ENCODE assay signal across 12 cellular contexts in the genomic region with DNA sequence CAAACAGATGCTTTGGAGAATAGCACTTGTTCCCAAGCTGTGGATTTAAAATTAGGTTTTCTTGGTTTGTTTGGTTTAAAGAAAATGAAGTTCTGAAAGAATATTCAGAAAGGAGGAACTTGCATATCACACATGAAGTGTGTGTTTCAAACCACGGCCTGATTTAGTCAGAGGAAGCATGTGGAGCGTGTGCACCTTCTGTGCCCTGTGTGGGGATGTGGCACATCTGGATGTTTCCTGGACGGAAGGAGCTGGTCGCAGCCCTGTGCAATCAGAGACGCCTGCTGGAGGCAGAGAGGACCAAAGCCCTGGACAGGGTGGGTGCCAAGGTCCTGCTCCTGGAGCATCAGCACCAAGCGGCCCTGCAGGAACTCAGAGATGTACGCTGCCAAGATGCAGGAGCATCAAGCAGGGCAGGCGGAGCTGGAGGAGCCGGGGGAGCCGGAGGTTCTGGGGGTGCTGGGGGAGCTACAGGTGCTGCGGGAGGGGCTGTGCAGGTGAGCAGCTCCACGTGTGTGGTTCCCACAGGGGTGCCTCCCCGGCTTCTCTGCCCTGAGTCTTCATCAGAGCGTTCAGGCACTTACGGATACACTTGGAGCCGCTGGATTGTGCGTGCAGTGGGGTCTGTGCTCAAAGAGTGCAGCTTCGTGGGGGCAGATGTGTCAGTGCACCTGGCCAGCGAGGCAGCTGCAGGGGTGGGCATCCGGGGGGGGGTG. TPM values are rescaled to one million over a fixed set of nuclear protein-coding genes. Genes with fewer than 3 reads are reported as not detected.
DNase-seq lines count a peak whose midpoint lies in the region; ATAC-seq and TF ChIP-seq lines count a peak whose summit lies in the region.
"Had no signal": no experiment of that assay in that cellular context is flagged by ENCODE, and none has a peak within 500 bp of the region (broad histone marks: within the 10 kb centered on the region; RNA-seq: fewer than 3 reads in every experiment).

No MANE protein-coding gene starts in this region.

- no peak overlapping the region for H2BK12ac ChIP-seq in mesenchymal stem cell (ENCODE audit: low read length in 2 of 2)

- CTCF ChIA-PET in WTC11 (lab: Charles Lee), result interaction anchor here (1.3 kb wide), 1 partner anchor 11 kb away, joined by 5 read pairs; no protein-coding TSS in a partner anchor

- TF ChIP-seq CTCF in GM12865 (IDR thresholded peaks at IDR 0.05; ENCODE audit: insufficient read depth, low read depth, low read length, missing control alignments), result no peak
- TF ChIP-seq CTCF in WTC11 (IDR thresholded peaks at IDR 0.05), result no peak
- no peak for TF ChIP-seq CTCF in nephron progenitor cell (IDR thresholded peaks at IDR 0.05)
- no peak for TF ChIP-seq CTCF in endothelial cell (IDR thresholded peaks at IDR 0.05; ENCODE audit: unreplicated experiment)

- H3K18ac ChIP-seq in mesenchymal stem cell (ENCODE audit: low read depth in 1 of 2, low read length in 2 of 2), result no peak overlapping the region

- peaks cover 7% of the 10 kb centered on the region for H3K4me1 ChIP-seq in mesenchymal stem cell (ENCODE audit: control insufficient read depth, insufficient read depth, low read depth, low read length)
- H3K4me1 ChIP-seq: tibial artery had no signal

- no peak overlapping the region for H2BK5ac ChIP-seq in mesenchymal stem cell (ENCODE audit: low read depth, low read length, poor library complexity, severe bottlenecking)

- no peak overlapping the region for H3K4me2 ChIP-seq in mesenchymal stem cell (ENCODE audit: low read length, poor library complexity, severe bottlenecking)

- H3K27me3 ChIP-seq in mesenchymal stem cell (ENCODE audit: control insufficient read depth in 1 of 2, insufficient read depth in 1 of 2, low read length in 2 of 2), result no peaks in the 10 kb centered on the region
- H3K27me3 ChIP-seq: tibial artery had no signal

- no peak overlapping the region for H2BK15ac ChIP-seq in mesenchymal stem cell (ENCODE audit: low read depth, poor library complexity, severe bottlenecking)

- no peaks in the 10 kb centered on the region for H3K27me3 Mint-ChIP-seq in IgD-negative memory B cell
- H3K27me3 Mint-ChIP-seq in WTC11 (ENCODE audit: low read depth), result no peaks in the 10 kb centered on the region
- no peaks in the 10 kb centered on the region for H3K27me3 Mint-ChIP-seq in nephron progenitor cell (ENCODE audit: low read depth, poor library complexity)
- H3K27me3 Mint-ChIP-seq in endothelial cell (ENCODE audit: unreplicated experiment), result peaks cover 10% of the 10 kb centered on the region
- H3K27me3 Mint-ChIP-seq: natural killer cell treated with Interleukin-12 subunit alpha and Interleukin-12 subunit beta and Interleukin-15 and Interleukin-18, amount 100 ng/mL, for 72 hours had no signal

- no peak overlapping the region for H3K4ac ChIP-seq in mesenchymal stem cell (ENCODE audit: low read depth in 1 of 2, low read length in 2 of 2)

- H3K9me3 Mint-ChIP-seq in IgD-negative memory B cell (no peaks in the 10 kb centered on the region), WTC11 (peaks cover 5% of the 10 kb centered on the region), nephron progenitor cell (no peaks in the 10 kb centered on the region), endothelial cell (ENCODE audit: unreplicated experiment) (no peaks in the 10 kb centered on the region)
- H3K9me3 Mint-ChIP-seq: natural killer cell treated with Interleukin-12 subunit alpha and Interleukin-12 subunit beta and Interleukin-15 and Interleukin-18, amount 100 ng/mL, for 72 hours had no signal

- no peak overlapping the region for H3K23ac ChIP-seq in mesenchymal stem cell (ENCODE audit: low read length in 2 of 2)

- 94% methylated on average over 20 of the region's 20 CpGs for WGBS in mesenchymal stem cell

- POLR2A ChIA-PET in WTC11 (lab: Charles Lee), result no interaction called here

- no peak overlapping the region for H3K14ac ChIP-seq in mesenchymal stem cell (ENCODE audit: low read length in 2 of 2)

- H3K4me3 Mint-ChIP-seq in IgD-negative memory B cell (peak overlapping the region in 3 of 4 donors; percentile 51 to 81 (median 53)), WTC11 (no peak overlapping the region), nephron progenitor cell (no peak overlapping the region), endothelial cell (ENCODE audit: unreplicated experiment) (no peak overlapping the region)

- no peak overlapping the region for H3K9ac ChIP-seq in mesenchymal stem cell (ENCODE audit: low read length)

- H3K36me3 ChIP-seq in mesenchymal stem cell (ENCODE audit: control insufficient read depth in 1 of 2, insufficient read depth in 2 of 2, low read depth in 1 of 2, low read length in 2 of 2), result peaks cover 47 to 53% of the 10 kb centered on the region in 2 experiments

- no peak overlapping the region for H2AK5ac ChIP-seq in mesenchymal stem cell (ENCODE audit: low read length, severe bottlenecking)

- H4K91ac ChIP-seq in mesenchymal stem cell (ENCODE audit: low read length), result no peak overlapping the region

- H3K9me3 ChIP-seq in mesenchymal stem cell (ENCODE audit: control insufficient read depth, low read length), result no peaks in the 10 kb centered on the region
- H3K9me3 ChIP-seq: tibial artery had no signal

- no peak overlapping the region for H2BK120ac ChIP-seq in mesenchymal stem cell (ENCODE audit: low read depth, low read length)

- peak; percentile 53 for DNase-seq in GM12865 (ENCODE audit: low read depth)
- DNase-seq in WTC11 (ENCODE audit: low spot score), result no peak
- DNase-seq in nephron progenitor cell, result no peak
- DNase-seq in endothelial cell (ENCODE audit: low spot score), result no peak
- DNase-seq in mesenchymal stem cell, result no peak
- DNase-seq: anterior cingulate cortex; effector CD8-positive, alpha-beta T cell; NCI-H1930; tibial artery had no signal

- no peak overlapping the region for H4K8ac ChIP-seq in mesenchymal stem cell (ENCODE audit: low read length)

- H3K4me1 Mint-ChIP-seq in IgD-negative memory B cell (peaks cover 11 to 23% (median 19%) of the 10 kb centered on the region in 3 donors), WTC11 (no peaks in the 10 kb centered on the region), nephron progenitor cell (peaks cover 24% of the 10 kb centered on the region), endothelial cell (ENCODE audit: unreplicated experiment) (peaks cover 14% of the 10 kb centered on the region)

- H3K36me3 Mint-ChIP-seq in IgD-negative memory B cell (no peaks in the 10 kb centered on the region), WTC11 (peaks cover 51% of the 10 kb centered on the region), nephron progenitor cell (ENCODE audit: low read depth) (peaks cover 56% of the 10 kb centered on the region), endothelial cell (ENCODE audit: low read depth, unreplicated experiment) (peaks cover 39% of the 10 kb centered on the region)
- H3K36me3 Mint-ChIP-seq: natural killer cell treated with Interleukin-12 subunit alpha and Interleukin-12 subunit beta and Interleukin-15 and Interleukin-18, amount 100 ng/mL, for 72 hours had no signal

- H3K79me1 ChIP-seq in mesenchymal stem cell (replicated peaks; ENCODE audit: low read length, poor library complexity, severe bottlenecking), result peaks cover 37% of the 10 kb centered on the region

- no peak overlapping the region for H2AFZ ChIP-seq in mesenchymal stem cell (ENCODE audit: low read depth, low read length)

- peak overlapping the region in 2 of 3 donors; percentile 88 to 92 for H3K27ac Mint-ChIP-seq in IgD-negative memory B cell
- peak overlapping the region; percentile 61 for H3K27ac Mint-ChIP-seq in WTC11
- peak overlapping the region; percentile 54 for H3K27ac Mint-ChIP-seq in nephron progenitor cell
- no peak overlapping the region for H3K27ac Mint-ChIP-seq in endothelial cell (ENCODE audit: unreplicated experiment)

- H3K4me3 ChIP-seq in GM12865 (ENCODE audit: low read depth, low read length) (peak overlapping the region; percentile 20), mesenchymal stem cell (ENCODE audit: insufficient read depth in 1 of 2, low read depth in 1 of 2, low read length in 2 of 2) (no peak overlapping the region)
- H3K4me3 ChIP-seq: tibial artery had no signal

- no peak overlapping the region for H3K27ac ChIP-seq in mesenchymal stem cell (ENCODE audit: low read length, poor library complexity, severe bottlenecking)
- H3K27ac ChIP-seq: tibial artery had no signal

- ATAC-seq in WTC11 (no peak), GM21786 (IDR thresholded peaks at IDR 0.05; ENCODE audit: unreplicated experiment) (no peak)

TF ChIP-seq in WTC11, 78 proteins besides CTCF, POLR2A, EP300 and RAD21 (continues in another document):
- TF ChIP-seq, protein P1, sequence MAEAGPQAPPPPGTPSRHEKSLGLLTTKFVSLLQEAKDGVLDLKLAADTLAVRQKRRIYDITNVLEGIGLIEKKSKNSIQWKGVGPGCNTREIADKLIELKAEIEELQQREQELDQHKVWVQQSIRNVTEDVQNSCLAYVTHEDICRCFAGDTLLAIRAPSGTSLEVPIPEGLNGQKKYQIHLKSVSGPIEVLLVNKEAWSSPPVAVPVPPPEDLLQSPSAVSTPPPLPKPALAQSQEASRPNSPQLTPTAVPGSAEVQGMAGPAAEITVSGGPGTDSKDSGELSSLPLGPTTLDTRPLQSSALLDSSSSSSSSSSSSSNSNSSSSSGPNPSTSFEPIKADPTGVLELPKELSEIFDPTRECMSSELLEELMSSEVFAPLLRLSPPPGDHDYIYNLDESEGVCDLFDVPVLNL (CRISPR knock-in tag; IDR thresholded peaks at IDR 0.05; ENCODE audit: borderline replicate concordance, low read depth), result no peak
- TF ChIP-seq ETV6 (CRISPR knock-in tag; IDR thresholded peaks at IDR 0.05), result no peak
- no peak for TF ChIP-seq SMAD3 (CRISPR knock-in tag; IDR thresholded peaks at IDR 0.05; ENCODE audit: borderline replicate concordance)
- TF ChIP-seq, protein P2, sequence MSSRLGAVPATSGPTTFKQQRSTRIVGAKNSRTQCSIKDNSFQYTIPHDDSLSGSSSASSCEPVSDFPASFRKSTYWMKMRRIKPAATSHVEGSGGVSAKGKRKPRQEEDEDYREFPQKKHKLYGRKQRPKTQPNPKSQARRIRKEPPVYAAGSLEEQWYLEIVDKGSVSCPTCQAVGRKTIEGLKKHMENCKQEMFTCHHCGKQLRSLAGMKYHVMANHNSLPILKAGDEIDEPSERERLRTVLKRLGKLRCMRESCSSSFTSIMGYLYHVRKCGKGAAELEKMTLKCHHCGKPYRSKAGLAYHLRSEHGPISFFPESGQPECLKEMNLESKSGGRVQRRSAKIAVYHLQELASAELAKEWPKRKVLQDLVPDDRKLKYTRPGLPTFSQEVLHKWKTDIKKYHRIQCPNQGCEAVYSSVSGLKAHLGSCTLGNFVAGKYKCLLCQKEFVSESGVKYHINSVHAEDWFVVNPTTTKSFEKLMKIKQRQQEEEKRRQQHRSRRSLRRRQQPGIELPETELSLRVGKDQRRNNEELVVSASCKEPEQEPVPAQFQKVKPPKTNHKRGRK (CRISPR knock-in tag; IDR thresholded peaks at IDR 0.05; ENCODE audit: borderline replicate concordance), result no peak

RNA-seq across cellular contexts. Expression of a gene that starts 45.7 kb away (rescaled TPM):
- 22.4 TPM for polyA plus RNA-seq in IgD-negative memory B cell
- total RNA-seq in WTC11 (2021) (40.6 to 46.4 TPM (median 41.0 TPM) in 3 replicates), endothelial cell (ENCODE audit: unreplicated experiment) (36.0 TPM)
- 6.7 TPM for polyA plus RNA-seq in mesenchymal stem cell (2013, experiment 1 of 2)
- 5.3 TPM for polyA plus RNA-seq in mesenchymal stem cell (2013, experiment 2 of 2)

RNA-seq across cellular contexts. Expression of a gene that starts 46.0 kb away (rescaled TPM):
- 1.3 TPM for polyA plus RNA-seq in IgD-negative memory B cell
- total RNA-seq in WTC11 (2021), result 31.5 to 35.1 TPM (median 32.7 TPM) in 3 replicates
- 5.9 TPM for total RNA-seq in endothelial cell (ENCODE audit: unreplicated experiment)
- 2.0 TPM for polyA plus RNA-seq in mesenchymal stem cell (2013, experiment 1 of 2)
- polyA plus RNA-seq in mesenchymal stem cell (2013, experiment 2 of 2), result 1.7 TPM

Comparison
In these comparisons a context has a peak if more than half of its experiments do, and no peak if none do; other contexts are left out.
1. H3K4me3 Mint-ChIP-seq: peak in IgD-negative memory B cell (3 of 4); none in WTC11 (single experiment), nephron progenitor cell (single experiment) and endothelial cell (single experiment).